Comparison of ENCODE assay signal across 8 cellular contexts in genomic region chr2:27889774-27890145, GRCh38. TPM values are rescaled to one million over a fixed set of nuclear protein-coding genes. Genes with fewer than 3 reads are reported as not detected.
DNase-seq lines count a peak whose midpoint lies in the region; ATAC-seq, FAIRE-seq and TF ChIP-seq lines count a peak whose summit lies in the region.

No MANE protein-coding gene starts in this region.

- ATAC-seq in GM18867 (IDR thresholded peaks at IDR 0.05; ENCODE audit: unreplicated experiment), result peak; percentile 1

- peak overlapping the region; percentile 90 to 96 for H3K9ac ChIP-seq in colonic mucosa (ENCODE audit: low read depth in 2 of 2, low read length in 2 of 2)
- H3K9ac ChIP-seq in mucosa of rectum (ENCODE audit: low read depth in 1 of 2, low read length in 2 of 2), result peak overlapping the region; percentile 88 to 94

- H3K27ac ChIP-seq in colonic mucosa (peak overlapping the region; percentile 95), mucosa of rectum (ENCODE audit: low read depth in 2 of 2, low read length in 2 of 2) (peak overlapping the region; percentile 95 to 96)

- H3K9me3 ChIP-seq in colonic mucosa (no peaks in the 10 kb centered on the region), mucosa of rectum (ENCODE audit: control insufficient read depth in 2 of 2, low read length in 2 of 2) (no peaks in the 10 kb centered on the region)

- intact Hi-C loops in colonic mucosa (cut with DNase I), result no loop called here

- FAIRE-seq in D721Med (lab: Jason Lieb, UNC), result no peak

- H3K27me3 ChIP-seq in colonic mucosa (no peaks in the 10 kb centered on the region), mucosa of rectum (ENCODE audit: control insufficient read depth in 2 of 2, insufficient read depth in 2 of 2, low read length in 2 of 2) (no peaks in the 10 kb centered on the region)

- no peaks in the 10 kb centered on the region for H3K36me3 ChIP-seq in colonic mucosa
- no peaks in the 10 kb centered on the region for H3K36me3 ChIP-seq in mucosa of rectum (ENCODE audit: control insufficient read depth in 2 of 2, insufficient read depth in 2 of 2, low read length in 2 of 2)

- no peak for TF ChIP-seq POLR2A in NB4 (IDR thresholded peaks at IDR 0.05; ENCODE audit: extremely low read depth, insufficient read length)

- peak overlapping the region; percentile 83 for H3K4me3 ChIP-seq in NB4 (ENCODE audit: low read depth, low read length)
- H3K4me3 ChIP-seq in colonic mucosa, result peak overlapping the region; percentile 70
- peak overlapping the region; percentile 88 to 95 for H3K4me3 ChIP-seq in mucosa of rectum (ENCODE audit: low read length in 2 of 2)

- peaks cover 6% of the 10 kb centered on the region for H3K4me1 ChIP-seq in colonic mucosa
- H3K4me1 ChIP-seq in mucosa of rectum (ENCODE audit: control insufficient read depth in 2 of 2, insufficient read depth in 2 of 2, low read length in 2 of 2), result peaks cover 3 to 20% of the 10 kb centered on the region in 2 donors

- no peak for DNase-seq in NB4 (ENCODE audit: low read depth)
- DNase-seq in colonic mucosa, result peak; percentile 32
- DNase-seq in NCI-H1105 treated with DMSO at 0.1 percent for 48 hours (lab: John Stamatoyannopoulos, UW), result no peak
- DNase-seq in DMS53 (lab: John Stamatoyannopoulos, UW), result no peak
- DNase-seq in D721Med (ENCODE audit: insufficient read length, low spot score), result no peak
- DNase-seq in activated effector memory CD4-positive, alpha-beta T cell treated with anti-CD3 and anti-CD28 coated beads, Interleukin-2, amount 50 U/mL, for 16 hours, result no peak

- TF ChIP-seq CTCF in NB4 (IDR thresholded peaks at IDR 0.05; ENCODE audit: low read depth, low read length) (no peak), colonic mucosa (IDR thresholded peaks at IDR 0.05) (no peak), D721Med (IDR thresholded peaks at IDR 0.05; ENCODE audit: insufficient read depth, missing control alignments) (no peak)

RNA-seq across cellular contexts. Expression of gene RBKS, which starts 0.4 kb away (rescaled TPM):
- 1 to 10 TPM; 5.5 to 8.9 TPM for total RNA-seq in colonic mucosa

RNA-seq across cellular contexts. Expression of gene BABAM2, which starts 0.8 kb away (rescaled TPM):
- total RNA-seq in colonic mucosa, result 10 to 100 TPM; 32.2 to 33.5 TPM
